2 cellular contexts compared by ENCODE assay signal in genomic region chr3:194042947-194043346, GRCh38.
TF ChIP-seq lines count a peak whose summit lies in the region.

No MANE protein-coding gene starts in this region.

TF ChIP-seq in HepG2, 621 proteins besides CTCF, POLR2A, EP300 and RAD21 (continued from another document):
- TF ChIP-seq ZBTB10 (CRISPR knock-in tag; IDR thresholded peaks at IDR 0.05; ENCODE audit: borderline replicate concordance) (no peak), SNAPC2 (CRISPR knock-in tag; IDR thresholded peaks at IDR 0.05) (no peak), ZNF737 (CRISPR knock-in tag; IDR thresholded peaks at IDR 0.05; ENCODE audit: borderline replicate concordance) (no peak), ELK4 (CRISPR knock-in tag; IDR thresholded peaks at IDR 0.05; ENCODE audit: borderline replicate concordance) (no peak), SMAD3 (CRISPR knock-in tag; IDR thresholded peaks at IDR 0.05) (no peak), ZFAT (CRISPR knock-in tag; conservative IDR thresholded peaks at IDR 0.05) (no peak), MLX (CRISPR knock-in tag; IDR thresholded peaks at IDR 0.05) (no peak), ZNF230 (CRISPR knock-in tag; IDR thresholded peaks at IDR 0.05) (no peak), TCF7L2 (IDR thresholded peaks at IDR 0.05; ENCODE audit: low read depth, low read length) (no peak), GMEB1 (CRISPR knock-in tag; IDR thresholded peaks at IDR 0.05; ENCODE audit: borderline replicate concordance) (no peak), ZNF567 (CRISPR knock-in tag; IDR thresholded peaks at IDR 0.05; ENCODE audit: borderline replicate concordance) (no peak), KAT2B (IDR thresholded peaks at IDR 0.05; ENCODE audit: borderline replicate concordance, low read depth, low read length) (no peak), ETV6 (CRISPR knock-in tag; conservative IDR thresholded peaks at IDR 0.05) (no peak), ZNF709 (CRISPR knock-in tag; IDR thresholded peaks at IDR 0.05) (no peak), ZNF616 (CRISPR knock-in tag; IDR thresholded peaks at IDR 0.05; ENCODE audit: low read depth) (no peak), AKAP8 (CRISPR knock-in tag; IDR thresholded peaks at IDR 0.05) (no peak), STAG1 (CRISPR knock-in tag; IDR thresholded peaks at IDR 0.05) (no peak), TEAD3 (CRISPR knock-in tag; optimal IDR thresholded peaks at IDR 0.05; ENCODE audit: borderline replicate concordance) (no peak)

TF ChIP-seq in SK-N-SH, 30 proteins besides CTCF, POLR2A, EP300 and RAD21 (continued from another document):
- no peak for TF ChIP-seq REST (IDR thresholded peaks at IDR 0.05; ENCODE audit: low read depth, low read length)
